In the genomic region with DNA sequence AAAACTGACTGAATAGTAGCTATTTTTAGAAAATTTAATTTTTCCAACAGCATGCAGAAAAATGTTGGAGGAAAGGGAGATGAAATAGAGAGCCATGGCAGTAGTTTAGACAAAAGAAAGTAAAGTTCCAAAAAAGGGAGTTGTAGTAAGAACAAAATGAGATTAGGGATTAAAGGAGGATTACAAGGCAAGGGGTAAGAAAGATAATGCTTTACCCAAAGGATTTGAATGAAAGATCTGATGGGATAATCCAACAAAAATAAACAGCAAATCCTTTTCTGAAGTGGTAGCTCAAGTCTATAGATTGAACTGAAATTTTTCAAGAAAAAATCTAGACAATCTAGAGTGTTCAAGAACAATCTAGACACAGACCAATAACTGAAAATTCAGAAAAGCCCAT, we compare ENCODE assay signal across 17 cellular contexts.
DNase-seq lines count a peak whose midpoint lies in the region; TF ChIP-seq lines count a peak whose summit lies in the region.
"Had no signal": no experiment of that assay in that cellular context is flagged by ENCODE, and none has a peak within 500 bp of the region (broad histone marks: within the 10 kb centered on the region; RNA-seq: fewer than 3 reads in every experiment).

No MANE protein-coding gene starts in this region.

- no peak overlapping the region for H3K27ac Mint-ChIP-seq in neural progenitor cell
- H3K27ac Mint-ChIP-seq: B cell; CD4-positive, alpha-beta T cell; CD8-positive, alpha-beta T cell had no signal

- H3K4me3 Mint-ChIP-seq in neural progenitor cell: no peak overlapping the region
- H3K4me3 Mint-ChIP-seq: B cell; CD4-positive, alpha-beta T cell; CD8-positive, alpha-beta T cell had no signal

- TF ChIP-seq CTCF in neural progenitor cell (IDR thresholded peaks at IDR 0.05): no peak

- no peaks in the 10 kb centered on the region for H3K36me3 Mint-ChIP-seq in neural progenitor cell
- H3K36me3 Mint-ChIP-seq: CD8-positive, alpha-beta T cell had no signal

- no peak overlapping the region for H2AFZ ChIP-seq in neural progenitor cell (replicated peaks)

- peak; percentile 31 for DNase-seq in D341Med (ENCODE audit: low spot score)
- peak; percentile 90 for DNase-seq in NCI-H82 (lab: John Stamatoyannopoulos, UW)
- peak; percentile 5 for DNase-seq in neural progenitor cell (ENCODE audit: low spot score)
- no peak for DNase-seq in NCI-H2227 (lab: John Stamatoyannopoulos, UW; ENCODE audit: unreplicated experiment)
- no peak for DNase-seq in head of caudate nucleus
- DNase-seq: AML-193; Caco-2; Calu3; CD4-positive, alpha-beta T cell; CD8-positive, alpha-beta T cell; DMS79 treated with DMSO at 0.1 percent for 48 hours; GF-D8 had no signal

- H3K79me2 ChIP-seq in neural progenitor cell (ENCODE audit: low read depth): no peaks in the 10 kb centered on the region

- H3K4me1 ChIP-seq in neural progenitor cell: no peaks in the 10 kb centered on the region
- H3K4me1 ChIP-seq: A549, Caco-2 had no signal

- H3K27ac ChIP-seq in neural progenitor cell: no peak overlapping the region
- H3K27ac ChIP-seq: 22Rv1; A549; BLaER1 treated with 17β-estradiol and CSF1 and Interleukin-3, amounts not matched to agents 10 nM and 100 nM; C4-2B had no signal

- H3K4me2 ChIP-seq in neural progenitor cell: no peak overlapping the region
- H3K4me2 ChIP-seq: A549; BLaER1 treated with 17β-estradiol and CSF1 and Interleukin-3, amounts not matched to agents 10 nM and 100 nM had no signal

- H3K4me3 ChIP-seq in neural progenitor cell: no peak overlapping the region
- H3K4me3 ChIP-seq: A549; BLaER1 treated with 17β-estradiol and CSF1 and Interleukin-3, amounts not matched to agents 10 nM and 100 nM had no signal

- H3K27me3 ChIP-seq in neural progenitor cell: peaks cover 69% of the 10 kb centered on the region
- H3K27me3 ChIP-seq: BLaER1 treated with 17β-estradiol and CSF1 and Interleukin-3, amounts not matched to agents 10 nM and 100 nM had no signal

- no peaks in the 10 kb centered on the region for H3K36me3 ChIP-seq in neural progenitor cell
- H3K36me3 ChIP-seq: BLaER1 treated with 17β-estradiol and CSF1 and Interleukin-3, amounts not matched to agents 10 nM and 100 nM had no signal

- peaks cover 14% of the 10 kb centered on the region for H3K9me3 Mint-ChIP-seq in neural progenitor cell

- H3K9me3 ChIP-seq in neural progenitor cell (ENCODE audit: low read depth): no peaks in the 10 kb centered on the region

- intact Hi-C loops in head of caudate nucleus (cut with DNase I): no loop called here

- peaks cover 2% of the 10 kb centered on the region for H3K4me1 Mint-ChIP-seq in neural progenitor cell
- H3K4me1 Mint-ChIP-seq: B cell had no signal

- H3K9ac ChIP-seq in neural progenitor cell: no peak overlapping the region
- H3K9ac ChIP-seq: BLaER1 treated with 17β-estradiol and CSF1 and Interleukin-3, amounts not matched to agents 10 nM and 100 nM had no signal

- no peaks in the 10 kb centered on the region for H3F3A ChIP-seq in neural progenitor cell (ENCODE audit: low read depth)

- H3K27me3 Mint-ChIP-seq in neural progenitor cell (ENCODE audit: insufficient read depth, low read depth): peaks cover 2% of the 10 kb centered on the region
- H3K27me3 Mint-ChIP-seq: B cell; CD4-positive, alpha-beta T cell had no signal

- no peaks in the 10 kb centered on the region for H4K20me1 ChIP-seq in neural progenitor cell (ENCODE audit: low read depth)
- H4K20me1 ChIP-seq: BLaER1 treated with 17β-estradiol and CSF1 and Interleukin-3, amounts not matched to agents 10 nM and 100 nM had no signal

Comparison
In these comparisons a context has a peak if more than half of its experiments do, and no peak if none do; other contexts are left out.
1. DNase-seq: peak in D341Med (single experiment), NCI-H82 (single experiment) and neural progenitor cell (single experiment); none in NCI-H2227 (single experiment) and head of caudate nucleus (0 of 42).